Comparison of ENCODE assay signal across 1 cellular context in the genomic region with DNA sequence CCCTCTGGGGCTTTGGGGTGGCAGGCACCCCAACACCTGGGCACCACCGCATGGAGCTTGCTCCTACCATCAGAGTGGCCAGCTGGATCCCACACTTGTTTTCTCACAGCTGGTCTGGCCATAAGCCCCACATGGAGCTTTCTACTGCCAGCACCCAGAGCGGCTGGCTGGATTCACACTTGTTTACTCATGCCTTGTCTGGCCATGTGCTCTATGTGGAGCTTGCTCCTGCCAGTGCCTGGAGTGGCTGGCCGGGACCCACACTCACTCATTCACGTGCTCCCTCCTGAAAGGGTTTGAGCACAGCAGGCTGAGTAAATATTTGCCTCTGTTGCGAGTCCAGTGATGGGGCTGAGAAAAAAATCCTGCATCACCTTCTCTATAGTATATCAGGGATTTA.
TF ChIP-seq lines count a peak whose summit lies in the region.

No MANE protein-coding gene starts in this region.

TF ChIP-seq in HepG2, 621 proteins besides CTCF, POLR2A, EP300 and RAD21 (continued from another document):
- TF ChIP-seq, protein P1, sequence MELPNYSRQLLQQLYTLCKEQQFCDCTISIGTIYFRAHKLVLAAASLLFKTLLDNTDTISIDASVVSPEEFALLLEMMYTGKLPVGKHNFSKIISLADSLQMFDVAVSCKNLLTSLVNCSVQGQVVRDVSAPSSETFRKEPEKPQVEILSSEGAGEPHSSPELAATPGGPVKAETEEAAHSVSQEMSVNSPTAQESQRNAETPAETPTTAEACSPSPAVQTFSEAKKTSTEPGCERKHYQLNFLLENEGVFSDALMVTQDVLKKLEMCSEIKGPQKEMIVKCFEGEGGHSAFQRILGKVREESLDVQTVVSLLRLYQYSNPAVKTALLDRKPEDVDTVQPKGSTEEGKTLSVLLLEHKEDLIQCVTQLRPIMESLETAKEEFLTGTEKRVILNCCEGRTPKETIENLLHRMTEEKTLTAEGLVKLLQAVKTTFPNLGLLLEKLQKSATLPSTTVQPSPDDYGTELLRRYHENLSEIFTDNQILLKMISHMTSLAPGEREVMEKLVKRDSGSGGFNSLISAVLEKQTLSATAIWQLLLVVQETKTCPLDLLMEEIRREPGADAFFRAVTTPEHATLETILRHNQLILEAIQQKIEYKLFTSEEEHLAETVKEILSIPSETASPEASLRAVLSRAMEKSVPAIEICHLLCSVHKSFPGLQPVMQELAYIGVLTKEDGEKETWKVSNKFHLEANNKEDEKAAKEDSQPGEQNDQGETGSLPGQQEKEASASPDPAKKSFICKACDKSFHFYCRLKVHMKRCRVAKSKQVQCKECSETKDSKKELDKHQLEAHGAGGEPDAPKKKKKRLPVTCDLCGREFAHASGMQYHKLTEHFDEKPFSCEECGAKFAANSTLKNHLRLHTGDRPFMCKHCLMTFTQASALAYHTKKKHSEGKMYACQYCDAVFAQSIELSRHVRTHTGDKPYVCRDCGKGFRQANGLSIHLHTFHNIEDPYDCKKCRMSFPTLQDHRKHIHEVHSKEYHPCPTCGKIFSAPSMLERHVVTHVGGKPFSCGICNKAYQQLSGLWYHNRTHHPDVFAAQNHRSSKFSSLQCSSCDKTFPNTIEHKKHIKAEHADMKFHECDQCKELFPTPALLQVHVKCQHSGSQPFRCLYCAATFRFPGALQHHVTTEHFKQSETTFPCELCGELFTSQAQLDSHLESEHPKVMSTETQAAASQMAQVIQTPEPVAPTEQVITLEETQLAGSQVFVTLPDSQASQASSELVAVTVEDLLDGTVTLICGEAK (IDR thresholded peaks at IDR 0.05) = no peak
- TF ChIP-seq, protein P1 (CRISPR knock-in tag; IDR thresholded peaks at IDR 0.05) = no peak
- TF ChIP-seq ZNF160 (CRISPR knock-in tag; IDR thresholded peaks at IDR 0.05) (no peak), ZNF263 (CRISPR knock-in tag; IDR thresholded peaks at IDR 0.05) (0 out of 2 replicates have a peak, but pooled peaks have one; percentile 19), ZNF17 (CRISPR knock-in tag; IDR thresholded peaks at IDR 0.05) (no peak), ZMYM3 (CRISPR knock-in tag; IDR thresholded peaks at IDR 0.05) (no peak), SALL1 (CRISPR knock-in tag; IDR thresholded peaks at IDR 0.05) (peak; percentile 35; the same call in 1 of the 2 replicates), ZNF350 (CRISPR knock-in tag; IDR thresholded peaks at IDR 0.05; ENCODE audit: borderline replicate concordance, low read depth) (no peak), FOXA3 (CRISPR knock-in tag; IDR thresholded peaks at IDR 0.05) (peak; percentile 54)
- TF ChIP-seq, protein P2, sequence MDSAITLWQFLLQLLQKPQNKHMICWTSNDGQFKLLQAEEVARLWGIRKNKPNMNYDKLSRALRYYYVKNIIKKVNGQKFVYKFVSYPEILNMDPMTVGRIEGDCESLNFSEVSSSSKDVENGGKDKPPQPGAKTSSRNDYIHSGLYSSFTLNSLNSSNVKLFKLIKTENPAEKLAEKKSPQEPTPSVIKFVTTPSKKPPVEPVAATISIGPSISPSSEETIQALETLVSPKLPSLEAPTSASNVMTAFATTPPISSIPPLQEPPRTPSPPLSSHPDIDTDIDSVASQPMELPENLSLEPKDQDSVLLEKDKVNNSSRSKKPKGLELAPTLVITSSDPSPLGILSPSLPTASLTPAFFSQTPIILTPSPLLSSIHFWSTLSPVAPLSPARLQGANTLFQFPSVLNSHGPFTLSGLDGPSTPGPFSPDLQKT (CRISPR knock-in tag; IDR thresholded peaks at IDR 0.05; ENCODE audit: borderline replicate concordance) = no peak
- TF ChIP-seq, protein P3, sequence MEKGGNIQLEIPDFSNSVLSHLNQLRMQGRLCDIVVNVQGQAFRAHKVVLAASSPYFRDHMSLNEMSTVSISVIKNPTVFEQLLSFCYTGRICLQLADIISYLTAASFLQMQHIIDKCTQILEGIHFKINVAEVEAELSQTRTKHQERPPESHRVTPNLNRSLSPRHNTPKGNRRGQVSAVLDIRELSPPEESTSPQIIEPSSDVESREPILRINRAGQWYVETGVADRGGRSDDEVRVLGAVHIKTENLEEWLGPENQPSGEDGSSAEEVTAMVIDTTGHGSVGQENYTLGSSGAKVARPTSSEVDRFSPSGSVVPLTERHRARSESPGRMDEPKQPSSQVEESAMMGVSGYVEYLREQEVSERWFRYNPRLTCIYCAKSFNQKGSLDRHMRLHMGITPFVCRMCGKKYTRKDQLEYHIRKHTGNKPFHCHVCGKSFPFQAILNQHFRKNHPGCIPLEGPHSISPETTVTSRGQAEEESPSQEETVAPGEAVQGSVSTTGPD (CRISPR knock-in tag; IDR thresholded peaks at IDR 0.05) = no peak
